In genomic region chr13:38620876-38621275, GRCh38 we compare ENCODE assay signal across 8 cellular contexts.
"Had no signal": no experiment of that assay in that cellular context is flagged by ENCODE, and none has a peak within 500 bp of the region (broad histone marks: within the 10 kb centered on the region; RNA-seq: fewer than 3 reads in every experiment).

No MANE protein-coding gene starts in this region.

- H3K27ac ChIP-seq: GM23248 had no signal

- H3K36me3 ChIP-seq: HAP-1 had no signal

- H3K9me3 ChIP-seq: HAP-1 had no signal

- DNase-seq: GM23248, GOT3, H7, H9, HCEC 1CT, HFFc6 had no signal

- H3K9ac ChIP-seq: GM23248 had no signal

- H3K4me2 ChIP-seq: GM23338 had no signal

- H2AFZ ChIP-seq: GM23248, GM23338 had no signal

- H3K4me3 ChIP-seq: GM23248, GM23338, HAP-1 had no signal
